Comparison of ENCODE assay signal across 9 cellular contexts in genomic region chr6:3825331-3825831, GRCh38. TPM values are rescaled to one million over a fixed set of nuclear protein-coding genes. Genes with fewer than 3 reads are reported as not detected.
A peak's percentile ranks its signal among the peaks of the same experiment; 100 is the strongest.
DNase-seq lines count a peak whose midpoint lies in the region; ATAC-seq and TF ChIP-seq lines count a peak whose summit lies in the region.
"Had no signal": no experiment of that assay in that cellular context is flagged by ENCODE, and none has a peak within 500 bp of the region (broad histone marks: within the 10 kb centered on the region; RNA-seq: fewer than 3 reads in every experiment).

No MANE protein-coding gene starts in this region.

- H3K4me2 ChIP-seq in neural progenitor cell: no peak overlapping the region

- H3K36me3 ChIP-seq in SJCRH30: no peaks in the 10 kb centered on the region
- no peaks in the 10 kb centered on the region for H3K36me3 ChIP-seq in neural progenitor cell

- H3K4me1 Mint-ChIP-seq in neural progenitor cell: peaks cover 13% of the 10 kb centered on the region

- CTCF ChIA-PET in AG04449 (lab: Yijun Ruan, JAX): interaction anchor here (0.7 to 2.6 kb wide), 7 partner anchors 8 to 185 kb away, joined by 3 to 10 read pairs (median 4); partner anchors contain the start of gene FAM50B

- no peaks in the 10 kb centered on the region for H3K27me3 ChIP-seq in SJCRH30
- H3K27me3 ChIP-seq in neural progenitor cell: no peaks in the 10 kb centered on the region

- no peak for DNase-seq in AG04449 (ENCODE audit: low read depth, low spot score)
- peak; percentile 71 to 72 for DNase-seq in SJCRH30
- peak; percentile 58 for DNase-seq in fibroblast of the aortic adventitia (ENCODE audit: low read depth)
- DNase-seq in neural progenitor cell (ENCODE audit: low spot score): peak; percentile 63
- no peak for DNase-seq in NK-92 treated with Interleukin-12 subunit alpha and Interleukin-12 subunit beta, amount 100 ng/mL, for 24 hours (lab: John Stamatoyannopoulos, UW)
- no peak for DNase-seq in Kasumi-1 (lab: John Stamatoyannopoulos, UW)
- no peak for DNase-seq in stimulated activated CD4-positive, alpha-beta T cell treated with anti-CD3 and anti-CD28 coated beads, Interleukin-15, amount 100 ng/mL, for 24 hours

- H3K4me3 ChIP-seq in AG04449 (ENCODE audit: low read depth, low read length) (peak overlapping the region; percentile 23; the same call in 1 of the 2 replicates), SJCRH30 (peak overlapping the region; percentile 43), fibroblast of the aortic adventitia (ENCODE audit: low read depth, low read length) (peak overlapping the region; percentile 55), neural progenitor cell (no peak overlapping the region)

- POLR2A ChIA-PET in AG04449 (lab: Yijun Ruan, JAX): interaction anchor here (1.0 to 1.9 kb wide), 9 partner anchors 15 to 77 kb away, joined by 3 to 10 read pairs (median 5); no protein-coding TSS in a partner anchor

- H4K20me1 ChIP-seq in neural progenitor cell (ENCODE audit: low read depth): no peaks in the 10 kb centered on the region

- no peaks in the 10 kb centered on the region for H3K9me3 ChIP-seq in SJCRH30 (replicated peaks)
- H3K9me3 ChIP-seq in neural progenitor cell (ENCODE audit: low read depth): no peaks in the 10 kb centered on the region

- H3K27me3 Mint-ChIP-seq in neural progenitor cell (ENCODE audit: insufficient read depth, low read depth): peaks cover 1% of the 10 kb centered on the region

- H3K36me3 Mint-ChIP-seq in neural progenitor cell: no peaks in the 10 kb centered on the region

- no peaks in the 10 kb centered on the region for H3K9me3 Mint-ChIP-seq in neural progenitor cell

- no peak for ATAC-seq in HG02938 (IDR thresholded peaks at IDR 0.05; ENCODE audit: unreplicated experiment)

- no peak overlapping the region for H2AFZ ChIP-seq in neural progenitor cell (replicated peaks)

- H3K4me3 Mint-ChIP-seq in neural progenitor cell: no peak overlapping the region

- no peak overlapping the region for H3K9ac ChIP-seq in neural progenitor cell

- peaks cover 27% of the 10 kb centered on the region for H3K4me1 ChIP-seq in SJCRH30
- peaks cover 7% of the 10 kb centered on the region for H3K4me1 ChIP-seq in neural progenitor cell

- no peak overlapping the region for H3K27ac Mint-ChIP-seq in neural progenitor cell

- H3K27ac ChIP-seq in SJCRH30 (peak overlapping the region; percentile 86), neural progenitor cell (no peak overlapping the region)
- H3K27ac ChIP-seq: HL-60 had no signal

- no peaks in the 10 kb centered on the region for H3K79me2 ChIP-seq in neural progenitor cell (ENCODE audit: low read depth)

- TF ChIP-seq CTCF in AG04449 (IDR thresholded peaks at IDR 0.05; ENCODE audit: insufficient read depth, low read length, missing control alignments): peak; percentile 20
- peak; percentile 53 for TF ChIP-seq CTCF in fibroblast of the aortic adventitia (IDR thresholded peaks at IDR 0.05; ENCODE audit: insufficient read depth, low read length)
- TF ChIP-seq CTCF in neural progenitor cell (IDR thresholded peaks at IDR 0.05): peak; percentile 55

- H3F3A ChIP-seq in neural progenitor cell (ENCODE audit: low read depth): no peaks in the 10 kb centered on the region

RNA-seq across cellular contexts. Expression of gene FAM50B, which starts 23.8 kb away (rescaled TPM):
- total RNA-seq in SJCRH30 (2014; rRNA removed; shearing (Covaris generic)): 1.1 and 1.4 TPM in 2 replicates
- total RNA-seq in fibroblast of the aortic adventitia (ENCODE audit: low replicate concordance) (6.0 and 7.4 TPM in 2 replicates), neural progenitor cell (ENCODE audit: low replicate concordance) (2.8 and 4.5 TPM in 2 replicates)

Comparison
In these comparisons a context has a peak if more than half of its experiments do, and no peak if none do; other contexts are left out.
1. DNase-seq: peak in SJCRH30 (2 of 2), fibroblast of the aortic adventitia (single experiment) and neural progenitor cell (single experiment); none in AG04449 (single experiment), NK-92 treated with Interleukin-12 subunit alpha and Interleukin-12 subunit beta, amount 100 ng/mL, for 24 hours (single experiment), Kasumi-1 (0 of 2) and stimulated activated CD4-positive, alpha-beta T cell treated with anti-CD3 and anti-CD28 coated beads, Interleukin-15, amount 100 ng/mL, for 24 hours (single experiment).
2. Peak in every context shown above with its lines, with median percentiles within 50 percentile points of each other: CTCF ChIP-seq.